ENCODE assay signal across 8 cellular contexts in the genomic region with DNA sequence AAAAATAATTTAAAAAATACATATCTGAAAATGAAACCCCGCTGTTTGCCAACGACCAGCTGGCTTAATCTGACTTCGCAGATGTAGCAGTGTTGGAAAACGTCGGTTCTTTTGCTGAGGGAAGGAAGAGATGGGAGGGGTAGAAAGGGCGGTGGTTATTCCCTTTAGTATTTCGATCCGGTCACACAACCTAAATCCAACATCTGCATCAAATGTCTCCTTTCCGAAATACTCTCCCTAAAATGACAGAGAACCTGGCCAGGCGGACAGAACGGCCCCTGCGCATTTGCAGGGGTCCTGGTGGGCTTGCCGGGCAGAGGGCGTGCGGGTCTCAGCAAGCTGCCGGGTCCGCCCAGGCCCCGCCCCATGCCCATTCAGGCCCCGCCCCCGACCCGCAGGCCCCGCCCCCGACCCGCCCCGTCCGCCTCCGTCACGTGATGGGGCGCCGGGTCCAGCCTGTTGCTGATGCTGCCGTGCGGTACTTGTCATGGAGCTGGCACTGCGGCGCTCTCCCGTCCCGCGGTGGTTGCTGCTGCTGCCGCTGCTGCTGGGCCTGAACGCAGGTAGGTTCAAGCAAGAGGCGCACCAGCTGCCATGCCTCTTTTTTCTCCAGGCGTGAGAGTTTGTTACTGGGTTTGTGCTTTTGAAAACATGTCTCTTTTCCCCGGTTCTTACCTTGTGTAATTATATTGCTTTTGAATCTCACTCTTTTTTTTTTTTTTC. TPM values are rescaled to one million over a fixed set of nuclear protein-coding genes. Genes with fewer than 3 reads are reported as not detected.
DNase-seq lines count a peak whose midpoint lies in the region; ATAC-seq and TF ChIP-seq lines count a peak whose summit lies in the region.

A gene with protein sequence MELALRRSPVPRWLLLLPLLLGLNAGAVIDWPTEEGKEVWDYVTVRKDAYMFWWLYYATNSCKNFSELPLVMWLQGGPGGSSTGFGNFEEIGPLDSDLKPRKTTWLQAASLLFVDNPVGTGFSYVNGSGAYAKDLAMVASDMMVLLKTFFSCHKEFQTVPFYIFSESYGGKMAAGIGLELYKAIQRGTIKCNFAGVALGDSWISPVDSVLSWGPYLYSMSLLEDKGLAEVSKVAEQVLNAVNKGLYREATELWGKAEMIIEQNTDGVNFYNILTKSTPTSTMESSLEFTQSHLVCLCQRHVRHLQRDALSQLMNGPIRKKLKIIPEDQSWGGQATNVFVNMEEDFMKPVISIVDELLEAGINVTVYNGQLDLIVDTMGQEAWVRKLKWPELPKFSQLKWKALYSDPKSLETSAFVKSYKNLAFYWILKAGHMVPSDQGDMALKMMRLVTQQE (plus strand): TSS at position 459 of the 723 bp plus-strand sequence. CDS start 29 bp downstream, at position 488.

- H3K9me3 Mint-ChIP-seq in CD14-positive monocyte: no peaks in the 10 kb centered on the region
- H3K9me3 Mint-ChIP-seq in activated CD8-positive, alpha-beta memory T cell treated with anti-CD3 and anti-CD28 coated beads, Interleukin-2, amount 10 ng/mL, durations not matched to agents 7 days and 5 days (ENCODE audit: low read depth): no peaks in the 10 kb centered on the region
- H3K9me3 Mint-ChIP-seq in mesothelial cell of epicardium: no peaks in the 10 kb centered on the region

- DNase-seq in CD14-positive monocyte (ENCODE audit: low spot score) (peak; percentile 85), HPDE6-E6E7 (ENCODE audit: extremely low spot score) (peak; percentile 83), NOMO-1 (lab: John Stamatoyannopoulos, UW; ENCODE audit: unreplicated experiment in 2 of 2) (peak; percentile 76 to 79), mesothelial cell of epicardium (ENCODE audit: low spot score in 2 of 2, unreplicated experiment in 2 of 2) (peak; percentile 78 to 80)
- DNase-seq in activated CD8-positive, alpha-beta memory T cell treated with anti-CD3 and anti-CD28 coated beads, Interleukin-2, amount 10 ng/mL, durations not matched to agents 7 days and 5 days: peak; percentile 88
- DNase-seq in stimulated activated CD8-positive, alpha-beta memory T cell treated with anti-CD3 and anti-CD28 coated beads, Interleukin-15, amount 100 ng/mL, for 4 hours (ENCODE audit: low read depth in 2 of 2): peak; percentile 59 to 60

- H3K27me3 Mint-ChIP-seq in CD14-positive monocyte (ENCODE audit: low read depth in 3 of 3) (peaks cover 0 to 2% (median 0%) of the 10 kb centered on the region in 3 donors), mesothelial cell of epicardium (ENCODE audit: low read depth) (no peaks in the 10 kb centered on the region)
- peaks cover 30% of the 10 kb centered on the region for H3K27me3 Mint-ChIP-seq in activated CD8-positive, alpha-beta memory T cell treated with anti-CD3 and anti-CD28 coated beads, Interleukin-2, amount 10 ng/mL, durations not matched to agents 7 days and 5 days

- in situ Hi-C loops in endometrial microvascular endothelial cells (cut with HindIII; ENCODE audit: inconsistent ontology term, low pct_unique_long_range_greater_than_20kb, low sequenced_read_pairs): no loop called here

- H3K4me3 Mint-ChIP-seq in CD14-positive monocyte (peak within 1 kb of the TSS; percentile 90 to 98), mesothelial cell of epicardium (peak within 1 kb of the TSS; percentile 84)
- H3K4me3 Mint-ChIP-seq in activated CD8-positive, alpha-beta memory T cell treated with anti-CD3 and anti-CD28 coated beads, Interleukin-2, amount 10 ng/mL, durations not matched to agents 7 days and 5 days: peak within 1 kb of the TSS; percentile 80

- intact Hi-C loops in CD14-positive monocyte (cut with micrococcal nuclease): loop anchor here in 1 of 2 donors (5.0 kb wide), 1 partner anchor 146 kb away; a partner anchor contains a TSS

- peak; percentile 70 for ATAC-seq in GM19438 (IDR thresholded peaks at IDR 0.05; ENCODE audit: low read depth, unreplicated experiment)
- ATAC-seq in activated CD8-positive, alpha-beta memory T cell treated with anti-CD3 and anti-CD28 coated beads, Interleukin-2, amount 10 ng/mL, durations not matched to agents 7 days and 5 days: peak; percentile 96

- CTCF ChIA-PET in activated CD8-positive, alpha-beta memory T cell treated with anti-CD3 and anti-CD28 coated beads, Interleukin-2, amount 10 ng/mL, durations not matched to agents 7 days and 5 days (lab: Charles Lee): interaction anchor here (0.8 to 2.5 kb wide), 8 partner anchors 11 to 158 kb away, joined by 3 to 7 read pairs (median 4); a partner anchor contains a TSS

- H3K27ac Mint-ChIP-seq in CD14-positive monocyte (peak within 1 kb of the TSS; percentile 92 to 97 (median 95)), mesothelial cell of epicardium (peak within 1 kb of the TSS; percentile 90)
- H3K27ac Mint-ChIP-seq in activated CD8-positive, alpha-beta memory T cell treated with anti-CD3 and anti-CD28 coated beads, Interleukin-2, amount 10 ng/mL, durations not matched to agents 7 days and 5 days: peak within 1 kb of the TSS; percentile 88

- no peak for TF ChIP-seq CTCF in CD14-positive monocyte (IDR thresholded peaks at IDR 0.05)
- no peak for TF ChIP-seq CTCF in mesothelial cell of epicardium (IDR thresholded peaks at IDR 0.05; ENCODE audit: unreplicated experiment)

- H3K36me3 Mint-ChIP-seq in CD14-positive monocyte (peaks cover 18 to 25% of the 10 kb centered on the region in 2 donors), mesothelial cell of epicardium (peaks cover 2% of the 10 kb centered on the region)
- no peaks in the 10 kb centered on the region for H3K36me3 Mint-ChIP-seq in activated CD8-positive, alpha-beta memory T cell treated with anti-CD3 and anti-CD28 coated beads, Interleukin-2, amount 10 ng/mL, durations not matched to agents 7 days and 5 days

- H3K4me1 Mint-ChIP-seq in CD14-positive monocyte: peaks cover 48% of the 10 kb centered on the region
- peaks cover 19% of the 10 kb centered on the region for H3K4me1 Mint-ChIP-seq in activated CD8-positive, alpha-beta memory T cell treated with anti-CD3 and anti-CD28 coated beads, Interleukin-2, amount 10 ng/mL, durations not matched to agents 7 days and 5 days
- H3K4me1 Mint-ChIP-seq in mesothelial cell of epicardium: peaks cover 33% of the 10 kb centered on the region

RNA-seq across cellular contexts. Expression of the gene that starts here (rescaled TPM):
- polyA plus RNA-seq in CD14-positive monocyte: 100 to 1,000 TPM; 373 to 426 TPM
- total RNA-seq in activated CD8-positive, alpha-beta memory T cell treated with anti-CD3 and anti-CD28 coated beads, Interleukin-2, amount 10 ng/mL, durations not matched to agents 7 days and 5 days: 10 to 100 TPM; 21.0 to 47.6 TPM
- total RNA-seq in endometrial microvascular endothelial cells (ENCODE audit: inconsistent ontology term) (59.9 TPM), mesothelial cell of epicardium (45.6 to 49.1 TPM (median 48.2 TPM) in 3 replicates)

Comparison
In these comparisons a context has a peak if more than half of its experiments do, and no peak if none do; other contexts are left out.
1. Peak in every context shown above with its lines: DNase-seq and ATAC-seq.